Comparison of ENCODE assay signal across 8 cellular contexts in genomic region chr10:50604823-50605222, GRCh38. TPM values are rescaled to one million over a fixed set of nuclear protein-coding genes. Genes with fewer than 3 reads are reported as not detected.
DNase-seq lines count a peak whose midpoint lies in the region; ATAC-seq and TF ChIP-seq lines count a peak whose summit lies in the region.

No MANE protein-coding gene starts in this region.

- peaks cover 32 to 80% of the 10 kb centered on the region in 2 donors for H3K4me1 ChIP-seq in left lung
- H3K4me1 ChIP-seq in thymus (ENCODE audit: control insufficient read depth, insufficient read depth, low read length), result peaks cover 4% of the 10 kb centered on the region

- H3K36me3 ChIP-seq in left lung, result no peaks in the 10 kb centered on the region
- H3K36me3 ChIP-seq in thymus (ENCODE audit: control insufficient read depth, insufficient read depth), result no peaks in the 10 kb centered on the region

- WGBS in thymus, result 35% methylated on average over 3 of the region's 3 CpGs

- no peak for ATAC-seq in activated naive CD8-positive, alpha-beta T cell treated with anti-CD3 and anti-CD28 coated beads, Interleukin-2, amount 50 U/mL, for 24 hours
- no peak for ATAC-seq in left lung

- H3K4me1 Mint-ChIP-seq in activated T-cell treated with anti-CD3 and anti-CD28 coated beads, Interleukin-2, amount 50 U/mL, for 24 hours (ENCODE audit: low read depth), result peaks cover 71% of the 10 kb centered on the region
- H3K4me1 Mint-ChIP-seq in activated naive CD8-positive, alpha-beta T cell treated with anti-CD3 and anti-CD28 coated beads, Interleukin-2, amount 50 U/mL, for 24 hours, result peaks cover 62% of the 10 kb centered on the region

- H3K4me3 ChIP-seq in left lung (no peak overlapping the region), thymus (ENCODE audit: low read length) (no peak overlapping the region)

- no peak for TF ChIP-seq CTCF in left lung (IDR thresholded peaks at IDR 0.05)

- peak overlapping the region; percentile 33 to 55 for H3K27ac ChIP-seq in left lung
- peak overlapping the region; percentile 55 for H3K27ac ChIP-seq in thymus (ENCODE audit: low read depth)

- H3K9me3 ChIP-seq in left lung (no peaks in the 10 kb centered on the region), thymus (ENCODE audit: control insufficient read depth) (no peaks in the 10 kb centered on the region)

- DNase-seq in activated T-cell treated with anti-CD3 and anti-CD28 coated beads, Interleukin-2, amount 50 U/mL, for 24 hours, result no peak
- DNase-seq in activated T-cell treated with anti-CD3 and anti-CD28 coated beads for 4 hours (no peak), left lung (no peak), DMS153 treated with DMSO at 0.1 percent for 48 hours (lab: John Stamatoyannopoulos, UW; ENCODE audit: unreplicated experiment) (no peak), NK-92 (lab: John Stamatoyannopoulos, UW; ENCODE audit: unreplicated experiment) (no peak), C1 segment of cervical spinal cord (lab: John Stamatoyannopoulos, UW) (no peak)
- DNase-seq in activated naive CD8-positive, alpha-beta T cell treated with anti-CD3 and anti-CD28 coated beads, Interleukin-2, amount 50 U/mL, for 24 hours, result no peak

- no peaks in the 10 kb centered on the region for H3K36me3 Mint-ChIP-seq in activated T-cell treated with anti-CD3 and anti-CD28 coated beads, Interleukin-2, amount 50 U/mL, for 24 hours (ENCODE audit: low read depth)
- H3K36me3 Mint-ChIP-seq in activated naive CD8-positive, alpha-beta T cell treated with anti-CD3 and anti-CD28 coated beads, Interleukin-2, amount 50 U/mL, for 24 hours (ENCODE audit: low read depth), result no peaks in the 10 kb centered on the region

- H3K27me3 ChIP-seq in left lung (no peaks in the 10 kb centered on the region), thymus (ENCODE audit: control insufficient read depth, insufficient read depth) (no peaks in the 10 kb centered on the region)

- no peaks in the 10 kb centered on the region for H3K27me3 Mint-ChIP-seq in activated T-cell treated with anti-CD3 and anti-CD28 coated beads, Interleukin-2, amount 50 U/mL, for 24 hours
- H3K27me3 Mint-ChIP-seq in activated naive CD8-positive, alpha-beta T cell treated with anti-CD3 and anti-CD28 coated beads, Interleukin-2, amount 50 U/mL, for 24 hours, result no peaks in the 10 kb centered on the region

- H3K9me3 Mint-ChIP-seq in activated T-cell treated with anti-CD3 and anti-CD28 coated beads, Interleukin-2, amount 50 U/mL, for 24 hours, result no peaks in the 10 kb centered on the region
- no peaks in the 10 kb centered on the region for H3K9me3 Mint-ChIP-seq in activated naive CD8-positive, alpha-beta T cell treated with anti-CD3 and anti-CD28 coated beads, Interleukin-2, amount 50 U/mL, for 24 hours

- H3K27ac Mint-ChIP-seq in activated T-cell treated with anti-CD3 and anti-CD28 coated beads, Interleukin-2, amount 50 U/mL, for 24 hours, result peak overlapping the region; percentile 24
- H3K27ac Mint-ChIP-seq in activated naive CD8-positive, alpha-beta T cell treated with anti-CD3 and anti-CD28 coated beads, Interleukin-2, amount 50 U/mL, for 24 hours, result peak overlapping the region; percentile 32

- intact Hi-C loops in left lung (cut with DNase I), result no loop called here

- no peak overlapping the region for H3K4me3 Mint-ChIP-seq in activated T-cell treated with anti-CD3 and anti-CD28 coated beads, Interleukin-2, amount 50 U/mL, for 24 hours
- H3K4me3 Mint-ChIP-seq in activated naive CD8-positive, alpha-beta T cell treated with anti-CD3 and anti-CD28 coated beads, Interleukin-2, amount 50 U/mL, for 24 hours, result no peak overlapping the region

RNA-seq across cellular contexts. Expression of gene SGMS1, which starts 18.9 kb away (rescaled TPM):
- 10 to 100 TPM; 47.0 to 54.0 TPM for total RNA-seq in left lung
- 14.7 TPM for polyA plus RNA-seq in thymus
